14 cellular contexts compared by ENCODE assay signal in genomic region chr4:181757921-181758320, GRCh38.
A peak's percentile ranks its signal among the peaks of the same experiment; 100 is the strongest.
DNase-seq lines count a peak whose midpoint lies in the region; ATAC-seq and TF ChIP-seq lines count a peak whose summit lies in the region.
"Had no signal": no experiment of that assay in that cellular context is flagged by ENCODE, and none has a peak within 500 bp of the region (broad histone marks: within the 10 kb centered on the region; RNA-seq: fewer than 3 reads in every experiment).

No MANE protein-coding gene starts in this region.

- no peaks in the 10 kb centered on the region for H3K36me3 ChIP-seq in neural cell (ENCODE audit: insufficient read depth, low read length)
- no peaks in the 10 kb centered on the region for H3K36me3 ChIP-seq in right lobe of liver
- H3K36me3 ChIP-seq: SJCRH30 had no signal

- H3K4me1 Mint-ChIP-seq in WTC11, result peaks cover 34% of the 10 kb centered on the region

- no peaks in the 10 kb centered on the region for H3K79me2 ChIP-seq in neural cell (replicated peaks; ENCODE audit: insufficient read depth, low read length)

- H3K4me2 ChIP-seq in neural cell (ENCODE audit: low read length), result no peak overlapping the region

- TF ChIP-seq RAD21 in neural cell (conservative IDR thresholded peaks at IDR 0.05), result no peak

- H3K27me3 ChIP-seq in neural cell (ENCODE audit: insufficient read depth, low read depth, low read length) (no peaks in the 10 kb centered on the region), right lobe of liver (no peaks in the 10 kb centered on the region)
- H3K27me3 ChIP-seq: SJCRH30 had no signal

- H4K20me1 ChIP-seq in neural cell (ENCODE audit: insufficient read depth), result no peaks in the 10 kb centered on the region

- H3K4me1 ChIP-seq in right lobe of liver, result no peaks in the 10 kb centered on the region
- H3K4me1 ChIP-seq: SJCRH30 had no signal

- TF ChIP-seq EP300 in neural cell (conservative IDR thresholded peaks at IDR 0.05; ENCODE audit: poor library complexity, severe bottlenecking), result peak; percentile 36

- H3F3A ChIP-seq in neural cell (ENCODE audit: insufficient read depth, low read length, poor library complexity, severe bottlenecking), result peaks cover 3% of the 10 kb centered on the region

- no peaks in the 10 kb centered on the region for H3K9me3 Mint-ChIP-seq in WTC11

- 33% methylated on average over 3 of the region's 3 CpGs for WGBS in right lobe of liver (ENCODE audit: insufficient coverage, low coverage, low lambda C conversion rate, missing lambda C conversion rate)

- intact Hi-C loops in right lobe of liver (cut with DNase I), result no loop called here

- CTCF ChIA-PET in WTC11 (lab: Charles Lee), result interaction anchor here (0.6 to 1.2 kb wide), 3 partner anchors 16 to 1167 kb away, joined by 3 to 4 read pairs (median 3); no protein-coding TSS in a partner anchor

- peak; percentile 9 for DNase-seq in SHP77 treated with DMSO at 0.1 percent for 48 hours (lab: John Stamatoyannopoulos, UW)
- DNase-seq in SHP77 (lab: John Stamatoyannopoulos, UW), result no peak
- DNase-seq in WTC11 (ENCODE audit: low spot score), result no peak
- DNase-seq in OCI-M2 (lab: John Stamatoyannopoulos, UW; ENCODE audit: unreplicated experiment), result no peak
- DNase-seq in right lobe of liver, result no peak
- DNase-seq: NCI-H1105 treated with DMSO at 0.1 percent for 48 hours, NCI-H2029, NCI-H510A treated with DMSO at 0.1 percent for 48 hours, RPMI8226, SJCRH30 had no signal

- no peak overlapping the region for H3K4me3 Mint-ChIP-seq in WTC11

- H3K9me3 ChIP-seq in neural cell (ENCODE audit: low read length) (no peaks in the 10 kb centered on the region), right lobe of liver (no peaks in the 10 kb centered on the region)
- H3K9me3 ChIP-seq: SJCRH30 had no signal

- H3K9ac ChIP-seq in neural cell (ENCODE audit: low read length), result no peak overlapping the region

- no peaks in the 10 kb centered on the region for H3K27me3 Mint-ChIP-seq in WTC11 (ENCODE audit: low read depth)

- H2AFZ ChIP-seq in neural cell (ENCODE audit: low read depth, low read length), result no peak overlapping the region

- H3K4me3 ChIP-seq in neural cell (ENCODE audit: low read length) (no peak overlapping the region), right lobe of liver (no peak overlapping the region)
- H3K4me3 ChIP-seq: SJCRH30 had no signal

- no peak overlapping the region for H3K27ac Mint-ChIP-seq in WTC11

- no peak for TF ChIP-seq CTCF in WTC11 (IDR thresholded peaks at IDR 0.05)
- no peak for TF ChIP-seq CTCF in neural cell (IDR thresholded peaks at IDR 0.05; ENCODE audit: poor library complexity, severe bottlenecking)
- no peak for TF ChIP-seq CTCF in right lobe of liver (IDR thresholded peaks at IDR 0.05)

- TF ChIP-seq POLR2A in right lobe of liver (IDR thresholded peaks at IDR 0.05), result no peak

- H3K36me3 Mint-ChIP-seq in WTC11, result no peaks in the 10 kb centered on the region

- POLR2A ChIA-PET in WTC11 (lab: Charles Lee), result interaction anchor here (0.6 kb wide), 1 partner anchor 241 kb away, joined by 3 read pairs; no protein-coding TSS in a partner anchor

- ATAC-seq in WTC11 (peak; percentile 28; the same call in 1 of the 2 replicates), HG02973 (IDR thresholded peaks at IDR 0.05; ENCODE audit: unreplicated experiment) (no peak), right lobe of liver (no peak)
- ATAC-seq: HCT116 had no signal

- no peak overlapping the region for H3K27ac ChIP-seq in neural cell (ENCODE audit: low read length)
- no peak overlapping the region for H3K27ac ChIP-seq in right lobe of liver
- H3K27ac ChIP-seq: C4-2B, SJCRH30 had no signal

- H3K9me2 ChIP-seq in neural cell (ENCODE audit: insufficient read depth, low read length), result no peaks in the 10 kb centered on the region

TF ChIP-seq in WTC11, 78 proteins besides CTCF, POLR2A, EP300 and RAD21:
- TF ChIP-seq GABPB1 (CRISPR knock-in tag; IDR thresholded peaks at IDR 0.05), result no peak
- TF ChIP-seq ZSCAN18 (CRISPR knock-in tag; IDR thresholded peaks at IDR 0.05), result no peak
- TF ChIP-seq FOXP1 (CRISPR knock-in tag; IDR thresholded peaks at IDR 0.05; ENCODE audit: borderline replicate concordance), result no peak
- TF ChIP-seq ZBTB21 (CRISPR knock-in tag; IDR thresholded peaks at IDR 0.05; ENCODE audit: borderline replicate concordance), result no peak
- no peak for TF ChIP-seq NFYB (CRISPR knock-in tag; conservative IDR thresholded peaks at IDR 0.05; ENCODE audit: low read depth)
TF ChIP-seq in WTC11: peak in this region for 0.

TF ChIP-seq in neural cell, 6 proteins besides CTCF, POLR2A, EP300 and RAD21:
- TF ChIP-seq POLR2AphosphoS5 (IDR thresholded peaks at IDR 0.05) (no peak), REST (IDR thresholded peaks at IDR 0.05; ENCODE audit: borderline replicate concordance) (no peak), SMC3 (conservative IDR thresholded peaks at IDR 0.05; ENCODE audit: poor library complexity) (no peak), EZH2 (IDR thresholded peaks at IDR 0.05; ENCODE audit: borderline replicate concordance, insufficient read depth, low read length, poor library complexity, severe bottlenecking) (no peak), TAF1 (IDR thresholded peaks at IDR 0.05; ENCODE audit: low read depth) (no peak), MXI1 (conservative IDR thresholded peaks at IDR 0.05; ENCODE audit: poor library complexity, severe bottlenecking) (no peak)
